Comparison of ENCODE assay signal across 8 cellular contexts in genomic region chrX:131633285-131633917, GRCh38.
A peak's percentile ranks its signal among the peaks of the same experiment; 100 is the strongest.
DNase-seq lines count a peak whose midpoint lies in the region; ATAC-seq and TF ChIP-seq lines count a peak whose summit lies in the region.

No MANE protein-coding gene starts in this region.

- POLR2A ChIA-PET in HCT116 (lab: Charles Lee): no interaction called here

- no peaks in the 10 kb centered on the region for H3K9me3 ChIP-seq in HCT116 (ENCODE audit: control insufficient read depth in 1 of 2, insufficient read depth in 1 of 2, low read depth in 1 of 2, low read length in 2 of 2)

- no peak for TF ChIP-seq POLR2A in HCT116 (IDR thresholded peaks at IDR 0.05; ENCODE audit: borderline replicate concordance, extremely low read depth, insufficient read depth, insufficient read length)

- peak; percentile 64 to 68 (median 66) for TF ChIP-seq CTCF in HCT116 (IDR thresholded peaks at IDR 0.05 in 2 of 3, conservative IDR thresholded peaks at IDR 0.05 in 1 of 3; ENCODE audit: borderline replicate concordance in 1 of 3, insufficient read depth in 1 of 3, low read depth in 2 of 3, low read length in 2 of 3)
- TF ChIP-seq CTCF in brain (conservative IDR thresholded peaks at IDR 0.05): peak; percentile 91 to 97

- H3K27me3 Mint-ChIP-seq in brain: peaks cover 3% of the 10 kb centered on the region

- H3K9ac ChIP-seq in HCT116 (ENCODE audit: low read length): no peak overlapping the region

- H3K4me1 ChIP-seq in HCT116 (ENCODE audit: control insufficient read depth in 1 of 2, insufficient read depth in 2 of 2, low read length in 2 of 2): no peaks in the 10 kb centered on the region

- peak; percentile 5 for DNase-seq in NK-92 treated with Interleukin-12 subunit alpha and Interleukin-12 subunit beta, amount 100 ng/mL, for 24 hours (lab: John Stamatoyannopoulos, UW)
- DNase-seq in NK-92 (lab: John Stamatoyannopoulos, UW; ENCODE audit: unreplicated experiment) (no peak), HCT116 (ENCODE audit: low read depth, low spot score) (peak; percentile 29), NCI-H1048 (lab: John Stamatoyannopoulos, UW) (peak; percentile 59), T-helper 9 cell (peak; percentile 21), iris pigment epithelial cell (ENCODE audit: low read depth) (peak; percentile 55)
- peak; percentile 1 for DNase-seq in stimulated activated CD4-positive, alpha-beta T cell treated with anti-CD3 and anti-CD28 coated beads, Interleukin-2, amount 100 ng/mL, for 4 hours (ENCODE audit: low read depth)

- H3K27ac Mint-ChIP-seq in brain: no peak overlapping the region

- no peaks in the 10 kb centered on the region for H3K36me3 ChIP-seq in HCT116 (ENCODE audit: control insufficient read depth in 1 of 2, insufficient read depth in 2 of 2, low read length in 2 of 2)

- no TSS peak for BruUV-seq in HCT116 (replicated peaks; lab: Mats Ljungman, UMichigan)

- no peak overlapping the region for H3K27ac ChIP-seq in HCT116 (ENCODE audit: low read depth, low read length)

- peak; percentile 84 for TF ChIP-seq RAD21 in HCT116 (IDR thresholded peaks at IDR 0.05; ENCODE audit: low read depth)

- no peak overlapping the region for H3K4me2 ChIP-seq in HCT116 (ENCODE audit: low read length)

- H3K9me2 ChIP-seq in HCT116 (ENCODE audit: insufficient read depth): no peaks in the 10 kb centered on the region

- no peaks in the 10 kb centered on the region for H3K79me2 ChIP-seq in HCT116 (ENCODE audit: insufficient read depth, low read length)

- H3K4me3 ChIP-seq in HCT116 (replicated peaks in 1 of 2; ENCODE audit: low read depth in 1 of 2, low read length in 2 of 2): no peak overlapping the region

- H3K9me3 Mint-ChIP-seq in brain: no peaks in the 10 kb centered on the region

- intact Hi-C loops in HCT116 (cut with micrococcal nuclease): loop anchor here (1.0 kb wide), 4 partner anchors 371 to 657 kb away; no protein-coding TSS in a partner anchor

- no peak overlapping the region for H3K4me3 Mint-ChIP-seq in brain

- CTCF ChIA-PET in HCT116 (lab: Charles Lee): interaction anchor here (1.1 kb wide), 2 partner anchors 371 to 639 kb away, joined by 5 to 7 read pairs; no protein-coding TSS in a partner anchor

- no peaks in the 10 kb centered on the region for H3K4me1 Mint-ChIP-seq in brain

- RAD21 ChIA-PET in HCT116 (lab: Charles Lee; ENCODE audit: low non-redundant PET in 1 of 2, low total read pairs in 2 of 2, uncharacterized antibody in 2 of 2, unreplicated experiment in 2 of 2): no interaction called here

- H4K20me1 ChIP-seq in HCT116 (ENCODE audit: insufficient read depth): no peaks in the 10 kb centered on the region

- H3K36me3 Mint-ChIP-seq in brain: no peaks in the 10 kb centered on the region

- H3K27me3 ChIP-seq in HCT116 (ENCODE audit: insufficient read depth, low read length): no peaks in the 10 kb centered on the region

- no peak overlapping the region for H2AFZ ChIP-seq in HCT116 (ENCODE audit: low read depth, low read length, poor library complexity, severe bottlenecking)

- ATAC-seq in HCT116: peak; percentile 98

TF ChIP-seq in HCT116, 20 proteins besides CTCF, POLR2A, EP300 and RAD21:
- TF ChIP-seq CEBPB (IDR thresholded peaks at IDR 0.05; ENCODE audit: low read depth): no peak
- no peak for TF ChIP-seq FOSL1 (IDR thresholded peaks at IDR 0.05; ENCODE audit: low read depth)
- no peak for TF ChIP-seq EGR1 (IDR thresholded peaks at IDR 0.05; ENCODE audit: low read depth)
- no peak for TF ChIP-seq ZNF274 (IDR thresholded peaks at IDR 0.05; ENCODE audit: low read depth, low read length)
- no peak for TF ChIP-seq CBX3 (IDR thresholded peaks at IDR 0.05; ENCODE audit: low read depth)
- TF ChIP-seq REST (IDR thresholded peaks at IDR 0.05; ENCODE audit: low read depth): no peak
- TF ChIP-seq ATF3 (IDR thresholded peaks at IDR 0.05): no peak
